16 cellular contexts compared by ENCODE assay signal in genomic region chr7:73730485-73730884, GRCh38. TPM values are rescaled to one million over a fixed set of nuclear protein-coding genes. Genes with fewer than 3 reads are reported as not detected.
DNase-seq lines count a peak whose midpoint lies in the region; ATAC-seq and TF ChIP-seq lines count a peak whose summit lies in the region.
"Had no signal": no experiment of that assay in that cellular context is flagged by ENCODE, and none has a peak within 500 bp of the region (broad histone marks: within the 10 kb centered on the region; RNA-seq: fewer than 3 reads in every experiment).

No MANE protein-coding gene starts in this region.

- H3K36me3 ChIP-seq in mesodermal cell (ENCODE audit: control insufficient read depth, insufficient read depth, low read length), result peaks cover under 1% of the 10 kb centered on the region
- peaks cover 0 to 4% (median 0%) of the 10 kb centered on the region in 9 donors for H3K36me3 ChIP-seq in heart right ventricle
- H3K36me3 ChIP-seq: HAP-1 had no signal

- H3K27ac ChIP-seq in VCaP (peak overlapping the region; percentile 83), mesodermal cell (ENCODE audit: low read depth, low read length, severe bottlenecking) (peak overlapping the region; percentile 57), heart right ventricle (no peak overlapping the region)
- H3K27ac ChIP-seq: 22Rv1, BLaER1 had no signal

- peaks cover 5 to 7% of the 10 kb centered on the region in 2 donors for H3K4me1 Mint-ChIP-seq in natural killer cell treated with Interleukin-12 subunit alpha and Interleukin-12 subunit beta and Interleukin-15 and Interleukin-18, amount 100 ng/mL, for 72 hours (ENCODE audit: low read depth in 2 of 2)
- H3K4me1 Mint-ChIP-seq in natural killer cell (peaks cover 5% of the 10 kb centered on the region in 2 donors), type B pancreatic cell (ENCODE audit: unreplicated experiment) (peaks cover 12% of the 10 kb centered on the region)

- H3K27me3 ChIP-seq in heart right ventricle, result peaks cover 0 to 31% (median 5%) of the 10 kb centered on the region in 7 donors
- H3K27me3 ChIP-seq: BLaER1 had no signal

- no peaks in the 10 kb centered on the region for H3K9me3 Mint-ChIP-seq in natural killer cell treated with Interleukin-12 subunit alpha and Interleukin-12 subunit beta and Interleukin-15 and Interleukin-18, amount 100 ng/mL, for 72 hours
- H3K9me3 Mint-ChIP-seq in natural killer cell, result no peaks in the 10 kb centered on the region
- H3K9me3 Mint-ChIP-seq in type B pancreatic cell, result peaks cover 3% of the 10 kb centered on the region
- H3K9me3 Mint-ChIP-seq: CD8-positive, alpha-beta memory T cell had no signal

- intact Hi-C loops in natural killer cell (cut with micrococcal nuclease) (no loop called here), heart right ventricle (cut with DNase I) (loop anchor here in 5 of 10 donors (10.0 kb wide), 3 partner anchors 46 to 124 kb away; partner anchors contain the start of genes BUD23 (in 1 of the 5), DNAJC30 (in 1 of the 5) and METTL27 (in 1 of the 5))

- H3K4me3 ChIP-seq in mesodermal cell (ENCODE audit: extremely low read depth, insufficient read depth, low read length, poor library complexity, severe bottlenecking) (no peak overlapping the region), heart right ventricle (no peak overlapping the region)
- H3K4me3 ChIP-seq: BLaER1, HAP-1 had no signal

- peaks cover 7 to 18% of the 10 kb centered on the region in 2 donors for H3K27me3 Mint-ChIP-seq in natural killer cell treated with Interleukin-12 subunit alpha and Interleukin-12 subunit beta and Interleukin-15 and Interleukin-18, amount 100 ng/mL, for 72 hours
- H3K27me3 Mint-ChIP-seq in natural killer cell (ENCODE audit: low read depth in 2 of 2), result peaks cover 7 to 11% of the 10 kb centered on the region in 2 donors
- peaks cover 3% of the 10 kb centered on the region for H3K27me3 Mint-ChIP-seq in type B pancreatic cell

- 49 to 53% methylated on average over 3 of the region's 3 CpGs for WGBS in mesodermal cell (ENCODE audit: insufficient coverage in 2 of 2), 2 experiments
- WGBS in heart right ventricle, 2 donors, result 34 to 39% methylated on average over 3 of the region's 3 CpGs

- H3K27ac Mint-ChIP-seq in natural killer cell treated with Interleukin-12 subunit alpha and Interleukin-12 subunit beta and Interleukin-15 and Interleukin-18, amount 100 ng/mL, for 72 hours, result no peak overlapping the region
- H3K27ac Mint-ChIP-seq in natural killer cell (no peak overlapping the region), type B pancreatic cell (peak overlapping the region; percentile 19)
- H3K27ac Mint-ChIP-seq: CD8-positive, alpha-beta memory T cell had no signal

- no peak overlapping the region for H3K4me3 Mint-ChIP-seq in natural killer cell treated with Interleukin-12 subunit alpha and Interleukin-12 subunit beta and Interleukin-15 and Interleukin-18, amount 100 ng/mL, for 72 hours
- H3K4me3 Mint-ChIP-seq in natural killer cell, result no peak overlapping the region
- H3K4me3 Mint-ChIP-seq in type B pancreatic cell, result peak overlapping the region; percentile 5
- H3K4me3 Mint-ChIP-seq: CD8-positive, alpha-beta memory T cell had no signal

- DNase-seq in natural killer cell treated with Interleukin-12 subunit alpha and Interleukin-12 subunit beta and Interleukin-15 and Interleukin-18, amount 100 ng/mL, for 72 hours (ENCODE audit: low spot score), result peak; percentile 16
- DNase-seq in natural killer cell (no peak), type B pancreatic cell (ENCODE audit: extremely low spot score, unreplicated experiment) (no peak), heart right ventricle (no peak)
- DNase-seq: Caco-2; CD8-positive, alpha-beta memory T cell; DND-41; GDM1 had no signal

- ATAC-seq in natural killer cell treated with Interleukin-12 subunit alpha and Interleukin-12 subunit beta and Interleukin-15 and Interleukin-18, amount 100 ng/mL, for 72 hours, result no peak
- ATAC-seq in natural killer cell (no peak), GM21381 (IDR thresholded peaks at IDR 0.05; ENCODE audit: unreplicated experiment) (no peak), heart right ventricle (no peak), HG03139 (IDR thresholded peaks at IDR 0.05; ENCODE audit: unreplicated experiment) (no peak)

- no peak for TF ChIP-seq CTCF in natural killer cell (IDR thresholded peaks at IDR 0.05)
- no peak for TF ChIP-seq CTCF in VCaP (conservative IDR thresholded peaks at IDR 0.05)
- TF ChIP-seq CTCF in type B pancreatic cell (conservative IDR thresholded peaks at IDR 0.05), result no peak
- TF ChIP-seq CTCF in heart right ventricle (IDR thresholded peaks at IDR 0.05), result no peak

- H3K36me3 Mint-ChIP-seq in natural killer cell treated with Interleukin-12 subunit alpha and Interleukin-12 subunit beta and Interleukin-15 and Interleukin-18, amount 100 ng/mL, for 72 hours, result no peaks in the 10 kb centered on the region
- H3K36me3 Mint-ChIP-seq in natural killer cell (no peaks in the 10 kb centered on the region), type B pancreatic cell (no peaks in the 10 kb centered on the region)
- H3K36me3 Mint-ChIP-seq: CD8-positive, alpha-beta memory T cell had no signal

- H3K9me3 ChIP-seq in mesodermal cell (ENCODE audit: control insufficient read depth, low read length) (no peaks in the 10 kb centered on the region), heart right ventricle (no peaks in the 10 kb centered on the region)
- H3K9me3 ChIP-seq: BLaER1, Caco-2, HAP-1 had no signal

- H3K4me1 ChIP-seq in mesodermal cell (ENCODE audit: control insufficient read depth, insufficient read depth, low read length, poor library complexity, severe bottlenecking), result no peaks in the 10 kb centered on the region
- peaks cover 0 to 5% (median 0%) of the 10 kb centered on the region in 9 donors for H3K4me1 ChIP-seq in heart right ventricle
- H3K4me1 ChIP-seq: HAP-1 had no signal

RNA-seq across cellular contexts. Expression of gene ABHD11, which starts 8.1 kb away (rescaled TPM):
- 10 to 100 TPM; 16.9 to 24.2 TPM for total RNA-seq in natural killer cell treated with Interleukin-12 subunit alpha and Interleukin-12 subunit beta and Interleukin-15 and Interleukin-18, amount 100 ng/mL, for 72 hours
- 10 to 100 TPM; 14.7 to 23.7 (median 20.0) TPM for total RNA-seq in natural killer cell
- polyA plus RNA-seq in mesodermal cell (2013, experiment 1 of 2), result 9.3 TPM
- polyA plus RNA-seq in mesodermal cell (2013, experiment 2 of 2), result 9.1 TPM
- total RNA-seq in type B pancreatic cell (ENCODE audit: low replicate concordance), result 43.9 and 104 TPM in 2 replicates
- 10 to 100 TPM; 20.0 to 36.8 (median 29.6) TPM for total RNA-seq in heart right ventricle
- polyA plus RNA-seq in heart right ventricle, result 10 to 100 TPM; 26.8 to 36.6 TPM

RNA-seq across cellular contexts. Expression of gene STX1A, which starts 11.0 kb away (rescaled TPM):
- 10 to 100 TPM; 17.8 to 23.2 TPM for total RNA-seq in natural killer cell treated with Interleukin-12 subunit alpha and Interleukin-12 subunit beta and Interleukin-15 and Interleukin-18, amount 100 ng/mL, for 72 hours
- total RNA-seq in natural killer cell (10 to 100 TPM; 13.2 to 20.4 (median 14.7) TPM), type B pancreatic cell (ENCODE audit: low replicate concordance) (27.3 and 35.1 TPM in 2 replicates), heart right ventricle (1 to 10 TPM in 9 of 10 donors, under 1 TPM in 1; 0.88 to 2.7 (median 1.8) TPM)
- polyA plus RNA-seq in mesodermal cell (2013, experiment 1 of 2), result 15.4 TPM
- 10.1 TPM for polyA plus RNA-seq in mesodermal cell (2013, experiment 2 of 2)
- 1 to 10 TPM; 2.5 to 3.4 TPM for polyA plus RNA-seq in heart right ventricle

RNA-seq across cellular contexts. Expression of gene CLDN3, which starts 39.6 kb away (rescaled TPM):
- not detected for total RNA-seq in natural killer cell treated with Interleukin-12 subunit alpha and Interleukin-12 subunit beta and Interleukin-15 and Interleukin-18, amount 100 ng/mL, for 72 hours
- total RNA-seq in natural killer cell, result not detected
- polyA plus RNA-seq in mesodermal cell (2013, experiment 1 of 2), result not detected
- not detected for polyA plus RNA-seq in mesodermal cell (2013, experiment 2 of 2)
- total RNA-seq in type B pancreatic cell (ENCODE audit: low replicate concordance), result 13.6 and 41.7 TPM in 2 replicates
- not detected for total RNA-seq in heart right ventricle
- not detected for polyA plus RNA-seq in heart right ventricle
- total RNA-seq: A673; CD8-positive, alpha-beta memory T cell had no signal
- polyA plus RNA-seq: CD8-positive, alpha-beta memory T cell had no signal

RNA-seq across cellular contexts. Expression of gene BUD23, which starts 47.1 kb away (rescaled TPM):
- total RNA-seq in natural killer cell treated with Interleukin-12 subunit alpha and Interleukin-12 subunit beta and Interleukin-15 and Interleukin-18, amount 100 ng/mL, for 72 hours, result 10 to 100 TPM; 76.4 to 99.9 TPM
- total RNA-seq in natural killer cell (100 to 1,000 TPM in 1 of 3 donors, 10 to 100 TPM in 2; 93.1 to 101 (median 94.2) TPM), type B pancreatic cell (ENCODE audit: low replicate concordance) (65.8 and 68.4 TPM in 2 replicates), heart right ventricle (10 to 100 TPM; 63.4 to 89.9 (median 66.8) TPM)
- polyA plus RNA-seq in mesodermal cell (2013, experiment 1 of 2), result 67.4 TPM
- 62.9 TPM for polyA plus RNA-seq in mesodermal cell (2013, experiment 2 of 2)
- 100 to 1,000 TPM; 123 to 134 TPM for polyA plus RNA-seq in heart right ventricle

RNA-seq across cellular contexts. Expression of gene DNAJC30, which starts 47.2 kb away (rescaled TPM):
- 1 to 10 TPM; 8.0 to 9.2 TPM for total RNA-seq in natural killer cell treated with Interleukin-12 subunit alpha and Interleukin-12 subunit beta and Interleukin-15 and Interleukin-18, amount 100 ng/mL, for 72 hours
- total RNA-seq in natural killer cell (1 to 10 TPM; 8.7 to 9.9 (median 9.3) TPM), type B pancreatic cell (ENCODE audit: low replicate concordance) (14.7 and 15.0 TPM in 2 replicates), heart right ventricle (10 to 100 TPM; 12.1 to 20.8 (median 15.8) TPM)
- polyA plus RNA-seq in mesodermal cell (2013, experiment 1 of 2), result 3.3 TPM
- polyA plus RNA-seq in mesodermal cell (2013, experiment 2 of 2), result 3.6 TPM
- 1 to 10 TPM; 9.1 TPM for polyA plus RNA-seq in heart right ventricle

Comparison
In these comparisons a context has a peak if more than half of its experiments do, and no peak if none do; other contexts are left out.
1. H3K27ac ChIP-seq: peak in VCaP (single experiment) and mesodermal cell (single experiment); none in heart right ventricle (0 of 10).
2. RNA of gene CLDN3, which starts 39.6 kb away (total RNA-seq): 13.6 to 41.7 TPM in type B pancreatic cell; not detected in natural killer cell treated with Interleukin-12 subunit alpha and Interleukin-12 subunit beta and Interleukin-15 and Interleukin-18, amount 100 ng/mL, for 72 hours, not detected in natural killer cell and not detected in heart right ventricle; every median in the first group is over 10 times any median in the second.